23 cellular contexts compared by ENCODE assay signal in the genomic region with DNA sequence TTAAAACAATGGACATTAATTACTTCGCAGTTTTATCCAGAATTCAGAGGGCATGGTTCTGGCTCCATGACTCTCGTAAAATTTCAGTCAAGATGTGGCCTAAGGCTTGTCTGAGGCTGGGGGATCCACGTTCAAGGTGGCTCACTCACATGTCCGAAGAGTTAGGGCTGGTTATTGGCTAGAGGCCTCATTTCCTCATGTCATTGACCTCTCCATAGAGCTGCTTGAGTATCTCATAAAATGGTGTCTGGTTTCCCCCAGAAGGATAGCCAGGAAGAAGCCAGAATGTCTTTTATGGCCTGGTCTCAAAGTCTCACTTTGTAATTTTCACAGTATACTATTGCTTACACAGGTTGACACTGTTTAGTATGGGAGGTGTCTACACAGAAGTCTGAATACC.
"Had no signal": no experiment of that assay in that cellular context is flagged by ENCODE, and none has a peak within 500 bp of the region (broad histone marks: within the 10 kb centered on the region; RNA-seq: fewer than 3 reads in every experiment).

No MANE protein-coding gene starts in this region.

- H3K4me1 ChIP-seq: parathyroid adenoma, psoas muscle, tibial nerve had no signal

- H3K27me3 ChIP-seq: sigmoid colon, tibial nerve had no signal

- DNase-seq: activated B cell treated with CpG ODN at 0.5 μM for 24 hours; activated CD4-positive, alpha-beta T cell treated with anti-CD3 and anti-CD28 coated beads for 36 hours; activated CD8-positive, alpha-beta memory T cell treated with anti-CD3 and anti-CD28 coated beads, Interleukin-2, amount 10 ng/mL, durations not matched to agents 7 days and 5 days; activated CD8-positive, alpha-beta T cell treated with anti-CD3 and anti-CD28 coated beads, Interleukin-2, amount 10 ng/mL, durations not matched to agents 7 days and 5 days; activated naive CD8-positive, alpha-beta T cell treated with anti-CD3 and anti-CD28 coated beads, Interleukin-2, amount 50 U/mL, for 24 hours; activated T-cell treated with anti-CD3 and anti-CD28 coated beads, Interleukin-2, amount 50 U/mL, for 48 hours; amygdala; dermis blood vessel endothelial cell; effector CD4-positive, alpha-beta T cell; glutamatergic neuron; kidney; midbrain; naive thymus-derived CD4-positive, alpha-beta T cell; psoas muscle; sigmoid colon; stimulated activated CD4-positive, alpha-beta T cell treated with anti-CD3 and anti-CD28 coated beads, Interleukin-1b, Interleukin-23, amount 100 ng/mL, for 48 hours; stimulated activated naive B cell treated with anti-CD40 and anti-IgM and Interleukin-4, amounts not matched to agents 10 μg/mL and 1 μg/mL and 100 μg/mL, for 72 hours; T-helper 17 cell had no signal

- H3K4me2 ChIP-seq: smooth muscle cell had no signal

- ATAC-seq: activated CD4-positive, alpha-beta T cell treated with anti-CD3 and anti-CD28 coated beads for 36 hours; activated CD8-positive, alpha-beta memory T cell treated with anti-CD3 and anti-CD28 coated beads, Interleukin-2, amount 10 ng/mL, durations not matched to agents 7 days and 5 days; activated CD8-positive, alpha-beta T cell treated with anti-CD3 and anti-CD28 coated beads, Interleukin-2, amount 10 ng/mL, durations not matched to agents 7 days and 5 days; activated naive CD8-positive, alpha-beta T cell treated with anti-CD3 and anti-CD28 coated beads, Interleukin-2, amount 50 U/mL, for 24 hours; naive thymus-derived CD4-positive, alpha-beta T cell; psoas muscle; stimulated activated naive B cell treated with anti-CD40 and anti-IgM and Interleukin-4, amounts not matched to agents 10 μg/mL and 1 μg/mL and 100 μg/mL, for 72 hours; T-helper 17 cell had no signal

- H2AFZ ChIP-seq: parathyroid adenoma had no signal

- H3K9ac ChIP-seq: parathyroid adenoma had no signal

- H3K9me3 ChIP-seq: psoas muscle, sigmoid colon, tibial nerve had no signal

- H3K4me3 ChIP-seq: psoas muscle, sigmoid colon, smooth muscle cell, tibial nerve had no signal

- FAIRE-seq: colon, frontal cortex, kidney had no signal

- H3K36me3 ChIP-seq: sigmoid colon, tibial nerve had no signal

- H3K27ac ChIP-seq: parathyroid adenoma, psoas muscle, sigmoid colon, tibial nerve had no signal

- H3K79me2 ChIP-seq: parathyroid adenoma had no signal
